ENCODE assay signal across 7 cellular contexts in the genomic region with DNA sequence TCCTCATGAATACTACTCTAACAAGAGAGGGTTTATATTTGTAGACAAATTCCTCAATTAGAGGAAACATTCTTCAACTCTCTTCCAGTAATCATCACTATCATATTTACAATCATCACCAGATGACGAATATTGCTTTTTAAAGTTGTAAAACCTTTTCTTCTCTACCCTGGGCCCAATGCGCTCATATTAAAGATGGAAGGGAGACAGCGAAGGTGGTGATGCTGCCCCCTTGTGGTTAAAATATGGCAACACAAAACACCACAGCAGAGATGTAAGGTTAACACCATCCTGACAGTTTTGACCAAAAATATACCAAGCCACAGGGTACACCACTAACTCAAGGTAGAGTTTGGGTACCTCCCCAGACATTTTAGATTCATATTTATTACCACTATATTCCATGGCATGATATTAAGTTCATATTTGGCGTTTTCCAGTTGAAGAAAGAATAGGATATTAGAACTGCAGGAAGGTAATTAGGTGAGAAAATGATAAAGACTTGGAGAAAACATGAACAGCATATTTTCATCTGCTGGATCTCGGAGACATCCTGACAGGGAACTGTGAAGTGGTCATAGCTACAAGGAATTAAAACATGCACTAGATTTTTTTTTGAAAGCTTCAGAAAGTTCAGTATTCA.
DNase-seq lines count a peak whose midpoint lies in the region; ATAC-seq and TF ChIP-seq lines count a peak whose summit lies in the region.

No MANE protein-coding gene starts in this region.

- H3K4me3 ChIP-seq in OCI-LY1 (ENCODE audit: low read depth, low read length, poor library complexity, severe bottlenecking) (no peak overlapping the region), iPS DF 6.9 (ENCODE audit: low read length) (no peak overlapping the region)

- no peaks in the 10 kb centered on the region for H3K9me3 Mint-ChIP-seq in activated naive CD4-positive, alpha-beta T cell treated with anti-CD3 and anti-CD28 coated beads, Interleukin-2, amount 50 U/mL, for 72 hours

- H3K36me3 ChIP-seq in OCI-LY1 (ENCODE audit: insufficient read depth, low read length) (peaks cover 12% of the 10 kb centered on the region; the same call in 1 of the 2 replicates), iPS DF 6.9 (ENCODE audit: control insufficient read depth, insufficient read depth, low read length) (no peaks in the 10 kb centered on the region)

- no peaks in the 10 kb centered on the region for H3K27me3 ChIP-seq in OCI-LY1 (ENCODE audit: insufficient read depth, low read length)
- H3K27me3 ChIP-seq in iPS DF 6.9 (ENCODE audit: control insufficient read depth, insufficient read depth, low read length) = no peaks in the 10 kb centered on the region

- H3K79me2 ChIP-seq in OCI-LY1 (ENCODE audit: insufficient read depth, low read length) = no peaks in the 10 kb centered on the region; the same call in 1 of the 2 replicates

- WGBS in iPS DF 6.9 (ENCODE audit: insufficient coverage, insufficient read length) = no CpG with 5 or more reads among the region's 5 CpGs

- H3F3A ChIP-seq in OCI-LY1 (ENCODE audit: insufficient read depth, low read length) = no peaks in the 10 kb centered on the region

- H2AFZ ChIP-seq in OCI-LY1 (ENCODE audit: low read length) = no peak overlapping the region

- no peak overlapping the region for H3K9ac ChIP-seq in OCI-LY1 (ENCODE audit: low read length)

- no peak overlapping the region for H3K27ac Mint-ChIP-seq in activated naive CD4-positive, alpha-beta T cell treated with anti-CD3 and anti-CD28 coated beads, Interleukin-2, amount 50 U/mL, for 72 hours

- no peaks in the 10 kb centered on the region for H4K20me1 ChIP-seq in OCI-LY1 (ENCODE audit: insufficient read depth, low read length)

- no peaks in the 10 kb centered on the region for H3K9me2 ChIP-seq in OCI-LY1 (ENCODE audit: low read depth, low read length)

- DNase-seq in Daoy (ENCODE audit: low read depth) (peak; percentile 19), iPS DF 6.9 (ENCODE audit: low read depth, low spot score) (peak; percentile 9), amniotic stem cell (lab: John Stamatoyannopoulos, UW) (no peak)
- peak in 1 of 2 donors; percentile 14 for DNase-seq in activated naive CD4-positive, alpha-beta T cell treated with anti-CD3 and anti-CD28 coated beads, Interleukin-2, amount 50 U/mL, for 72 hours (ENCODE audit: low spot score in 2 of 2)
- DNase-seq in stimulated activated CD4-positive, alpha-beta T cell treated with anti-CD3 and anti-CD28 coated beads, Interleukin-4, amount 100 ng/mL, for 4 hours = peak; percentile 4 to 19

- peak; percentile 56 for TF ChIP-seq CTCF in OCI-LY1 (IDR thresholded peaks at IDR 0.05; ENCODE audit: low read length)

- H3K36me3 Mint-ChIP-seq in activated naive CD4-positive, alpha-beta T cell treated with anti-CD3 and anti-CD28 coated beads, Interleukin-2, amount 50 U/mL, for 72 hours = peaks cover 0 to 5% of the 10 kb centered on the region in 2 donors

- H3K4me1 ChIP-seq in OCI-LY1 (ENCODE audit: insufficient read depth, low read length, severe bottlenecking) (peaks cover 8% of the 10 kb centered on the region), iPS DF 6.9 (ENCODE audit: control insufficient read depth, insufficient read depth, low read length) (no peaks in the 10 kb centered on the region)

- ATAC-seq in GM21717 (IDR thresholded peaks at IDR 0.05; ENCODE audit: unreplicated experiment) = peak; percentile 39
- ATAC-seq in activated naive CD4-positive, alpha-beta T cell treated with anti-CD3 and anti-CD28 coated beads, Interleukin-2, amount 50 U/mL, for 72 hours = peak; percentile 55 to 58

- H3K4me2 ChIP-seq in OCI-LY1 (ENCODE audit: low read length) = no peak overlapping the region

- H3K27ac ChIP-seq in OCI-LY1 (ENCODE audit: low read depth, low read length, poor library complexity, severe bottlenecking) (peak overlapping the region; percentile 32), iPS DF 6.9 (ENCODE audit: low read length) (no peak overlapping the region)

- no peaks in the 10 kb centered on the region for H3K9me3 ChIP-seq in OCI-LY1 (ENCODE audit: low read length)
- H3K9me3 ChIP-seq in iPS DF 6.9 (ENCODE audit: control insufficient read depth, insufficient read depth, low read length) = no peaks in the 10 kb centered on the region
